16 cellular contexts compared by ENCODE assay signal in genomic region chr10:110676016-110676415, GRCh38. TPM values are rescaled to one million over a fixed set of nuclear protein-coding genes. Genes with fewer than 3 reads are reported as not detected.
DNase-seq lines count a peak whose midpoint lies in the region; ATAC-seq and TF ChIP-seq lines count a peak whose summit lies in the region.
"Had no signal": no experiment of that assay in that cellular context is flagged by ENCODE, and none has a peak within 500 bp of the region (broad histone marks: within the 10 kb centered on the region; RNA-seq: fewer than 3 reads in every experiment).

No MANE protein-coding gene starts in this region.

- H3K9ac ChIP-seq in SK-N-MC (ENCODE audit: insufficient read length) = no peak overlapping the region
- H3K9ac ChIP-seq: BLaER1 had no signal

- no peak for DNase-seq in left ventricle myocardium inferior
- no peak for DNase-seq in left ventricle myocardium superior
- peak; percentile 36 for DNase-seq in EH (ENCODE audit: low read depth)
- DNase-seq in SK-N-MC (ENCODE audit: low read depth, low spot score) = no peak
- DNase-seq in fibroblast of gingiva (ENCODE audit: low read depth) = peak; percentile 2
- DNase-seq in hypothalamus (lab: John Stamatoyannopoulos, UW) = no peak
- DNase-seq in activated naive CD4-positive, alpha-beta T cell treated with anti-CD3 and anti-CD28 coated beads, Interleukin-2, amount 50 U/mL, for 72 hours (ENCODE audit: low spot score in 2 of 2) = no peak
- DNase-seq: AML-193; Caco-2; CD8-positive, alpha-beta memory T cell; DMS53; HCEC 1CT had no signal

- no peaks in the 10 kb centered on the region for H3K27me3 ChIP-seq in left ventricle myocardium inferior (ENCODE audit: low read depth)
- H3K27me3 ChIP-seq: BLaER1 had no signal

- no peak overlapping the region for H3K27ac Mint-ChIP-seq in activated naive CD4-positive, alpha-beta T cell treated with anti-CD3 and anti-CD28 coated beads, Interleukin-2, amount 50 U/mL, for 72 hours
- H3K27ac Mint-ChIP-seq: CD8-positive, alpha-beta memory T cell had no signal

- no peaks in the 10 kb centered on the region for H3K36me3 Mint-ChIP-seq in activated naive CD4-positive, alpha-beta T cell treated with anti-CD3 and anti-CD28 coated beads, Interleukin-2, amount 50 U/mL, for 72 hours

- peak overlapping the region; percentile 91 for H3K27ac ChIP-seq in left ventricle myocardium inferior (replicated peaks)
- H3K27ac ChIP-seq in SK-N-MC = no peak overlapping the region
- H3K27ac ChIP-seq: BLaER1, HL-60 had no signal

- intact Hi-C loops in left ventricle myocardium inferior (cut with micrococcal nuclease) = no loop called here
- intact Hi-C loops in left ventricle myocardium superior (cut with micrococcal nuclease) = no loop called here

- H3K9me3 ChIP-seq in left ventricle myocardium inferior (replicated peaks) (no peaks in the 10 kb centered on the region), SK-N-MC (ENCODE audit: low read depth, low read length) (no peaks in the 10 kb centered on the region)
- H3K9me3 ChIP-seq: BLaER1, Caco-2 had no signal

- no peaks in the 10 kb centered on the region for H3K9me3 Mint-ChIP-seq in activated naive CD4-positive, alpha-beta T cell treated with anti-CD3 and anti-CD28 coated beads, Interleukin-2, amount 50 U/mL, for 72 hours
- H3K9me3 Mint-ChIP-seq: CD8-positive, alpha-beta memory T cell had no signal

- no peak overlapping the region for H3K4me3 ChIP-seq in left ventricle myocardium inferior
- 0 out of 2 replicates have a peak overlapping the region, but pooled peaks have one; percentile 18 for H3K4me3 ChIP-seq in SK-N-MC
- H3K4me3 ChIP-seq: BLaER1, GM12878 had no signal

- H3K36me3 ChIP-seq in left ventricle myocardium inferior (no peaks in the 10 kb centered on the region), SK-N-MC (ENCODE audit: insufficient read depth, low read length) (no peaks in the 10 kb centered on the region)
- H3K36me3 ChIP-seq: BLaER1 had no signal

- H3K4me1 ChIP-seq in left ventricle myocardium inferior = peaks cover 91% of the 10 kb centered on the region
- H3K4me1 ChIP-seq: Caco-2 had no signal

- TF ChIP-seq CTCF in left ventricle myocardium inferior (IDR thresholded peaks at IDR 0.05; ENCODE audit: borderline replicate concordance) = no peak

- no peak for ATAC-seq in left ventricle myocardium superior
- ATAC-seq in activated naive CD4-positive, alpha-beta T cell treated with anti-CD3 and anti-CD28 coated beads, Interleukin-2, amount 50 U/mL, for 72 hours = no peak
- ATAC-seq in HG02973 (IDR thresholded peaks at IDR 0.05; ENCODE audit: unreplicated experiment) = no peak
- ATAC-seq: GM12878 had no signal

RNA-seq across cellular contexts. Expression of gene RBM20, which starts 31.9 kb away (rescaled TPM):
- total RNA-seq in left ventricle myocardium inferior (101 TPM), left ventricle myocardium superior (114 TPM)
- total RNA-seq in activated naive CD4-positive, alpha-beta T cell treated with anti-CD3 and anti-CD28 coated beads, Interleukin-2, amount 50 U/mL, for 72 hours = under 1 TPM; 0.06 to 0.20 TPM

Comparison
In these comparisons a context has a peak if more than half of its experiments do, and no peak if none do; other contexts are left out.
1. DNase-seq: peak in EH (single experiment) and fibroblast of gingiva (single experiment); none in left ventricle myocardium inferior (single experiment), left ventricle myocardium superior (single experiment), SK-N-MC (single experiment), hypothalamus (0 of 51) and activated naive CD4-positive, alpha-beta T cell treated with anti-CD3 and anti-CD28 coated beads, Interleukin-2, amount 50 U/mL, for 72 hours (0 of 2).
2. RNA of gene RBM20, which starts 31.9 kb away (total RNA-seq): 114 TPM in left ventricle myocardium superior (single experiment) and 101 TPM in left ventricle myocardium inferior (single experiment); 0.06 to 0.20 TPM in activated naive CD4-positive, alpha-beta T cell treated with anti-CD3 and anti-CD28 coated beads, Interleukin-2, amount 50 U/mL, for 72 hours; every median in the first group is over 10 times any median in the second.